Comparison of ENCODE assay signal across 17 cellular contexts in the genomic region with DNA sequence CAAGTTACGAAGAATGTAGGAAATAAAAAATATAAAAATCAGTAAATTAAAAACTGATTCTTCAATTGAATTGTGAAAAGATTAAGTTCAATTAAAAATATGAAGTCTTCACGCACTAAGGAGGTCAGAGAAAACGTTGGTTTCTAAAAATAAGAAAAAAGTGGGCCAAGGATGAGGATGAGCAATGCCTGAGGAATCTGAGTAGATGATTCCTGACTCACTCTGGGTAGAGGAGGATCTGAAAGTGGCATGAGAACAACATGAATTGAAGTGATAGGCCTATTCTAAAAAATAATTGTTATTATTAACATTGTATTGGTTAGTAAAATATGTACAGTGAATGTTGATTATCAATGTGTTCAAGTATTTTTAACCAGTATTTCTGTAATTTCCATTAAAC.
DNase-seq lines count a peak whose midpoint lies in the region; ATAC-seq and TF ChIP-seq lines count a peak whose summit lies in the region.
"Had no signal": no experiment of that assay in that cellular context is flagged by ENCODE, and none has a peak within 500 bp of the region (broad histone marks: within the 10 kb centered on the region; RNA-seq: fewer than 3 reads in every experiment).

No MANE protein-coding gene starts in this region.

- H3K4me1 Mint-ChIP-seq in stimulated activated naive CD8-positive, alpha-beta T cell treated with anti-CD3 and anti-CD28 coated beads, Interleukin-15, amount 100 ng/mL, for 72 hours, result no peaks in the 10 kb centered on the region
- H3K4me1 Mint-ChIP-seq: brain, memory B cell had no signal

- no peak overlapping the region for H3K4me3 Mint-ChIP-seq in stimulated activated naive CD8-positive, alpha-beta T cell treated with anti-CD3 and anti-CD28 coated beads, Interleukin-15, amount 100 ng/mL, for 72 hours
- H3K4me3 Mint-ChIP-seq: brain, memory B cell had no signal

- H3K27me3 ChIP-seq in kidney epithelial cell (ENCODE audit: control insufficient read depth, insufficient read depth, low read length), result no peaks in the 10 kb centered on the region
- H3K27me3 ChIP-seq in heart left ventricle, result no peaks in the 10 kb centered on the region

- TF ChIP-seq POLR2A in heart left ventricle (IDR thresholded peaks at IDR 0.05), result no peak

- intact Hi-C loops in heart left ventricle (cut with DNase I), result no loop called here

- no peaks in the 10 kb centered on the region for H3K27me3 Mint-ChIP-seq in stimulated activated naive CD8-positive, alpha-beta T cell treated with anti-CD3 and anti-CD28 coated beads, Interleukin-15, amount 100 ng/mL, for 72 hours
- H3K27me3 Mint-ChIP-seq: brain, memory B cell had no signal

- H3K9me3 Mint-ChIP-seq in stimulated activated naive CD8-positive, alpha-beta T cell treated with anti-CD3 and anti-CD28 coated beads, Interleukin-15, amount 100 ng/mL, for 72 hours, result peaks cover 0 to 8% of the 10 kb centered on the region in 2 donors
- H3K9me3 Mint-ChIP-seq: activated T-helper 2 cell treated with anti-CD3 and anti-CD28 coated beads, Interferon-gamma antibody, Interleukin-2, Interleukin-4, amounts not matched to agents 10 μg/mL and 5 μg/mL and 100 μg/mL, durations not matched to agents 14 hours and 24 hours and 36 hours had no signal

- H3K36me3 ChIP-seq in kidney epithelial cell (ENCODE audit: control insufficient read depth, insufficient read depth, low read length), result no peaks in the 10 kb centered on the region
- no peaks in the 10 kb centered on the region for H3K36me3 ChIP-seq in heart left ventricle

- no peak for ATAC-seq in heart left ventricle
- no peak for ATAC-seq in stimulated activated naive CD8-positive, alpha-beta T cell treated with anti-CD3 and anti-CD28 coated beads, Interleukin-15, amount 100 ng/mL, for 72 hours

- DNase-seq in AG10803 (ENCODE audit: low read depth) (peak; percentile 49), LHCN-M2 (ENCODE audit: low read depth) (peak; percentile 77), cardiac fibroblast (ENCODE audit: low read depth in 2 of 2) (peak; percentile 45 to 69), kidney epithelial cell (ENCODE audit: low read depth) (peak; percentile 9), heart left ventricle (no peak), NCI-H1417 (lab: John Stamatoyannopoulos, UW) (no peak)
- no peak for DNase-seq in stimulated activated naive CD8-positive, alpha-beta T cell treated with anti-CD3 and anti-CD28 coated beads, Interleukin-15, amount 100 ng/mL, for 72 hours
- DNase-seq in stimulated activated naive CD4-positive, alpha-beta T cell treated with Interleukin-2 at 50 U/mL for 16 hours (lab: John Stamatoyannopoulos, UW), result no peak
- DNase-seq: MV-4-11; NCI-H2171 treated with DMSO at 0.1 percent for 48 hours; NK-92 treated with Interleukin-12 subunit alpha and Interleukin-12 subunit beta, amount 100 ng/mL, for 24 hours; nucleus accumbens; small intestine; substantia nigra had no signal

- TF ChIP-seq CTCF in AG10803 (conservative IDR thresholded peaks at IDR 0.05; ENCODE audit: low read length) (no peak), cardiac fibroblast (IDR thresholded peaks at IDR 0.05; ENCODE audit: low read depth, low read length) (no peak), kidney epithelial cell (IDR thresholded peaks at IDR 0.05; ENCODE audit: insufficient read depth, low read length, poor library complexity, severe bottlenecking) (no peak), heart left ventricle (IDR thresholded peaks at IDR 0.05) (no peak)

- whole genome bisulfite sequencing in heart left ventricle, 4 donors, result 56 to 68% (median 62%) methylated on average over 3 of the region's 3 CpGs

- H3K4me3 ChIP-seq in AG10803 (ENCODE audit: low read length) (no peak overlapping the region), cardiac fibroblast (replicated peaks in 1 of 2; ENCODE audit: low read depth in 2 of 2, low read length in 2 of 2) (no peak overlapping the region), kidney epithelial cell (ENCODE audit: low read depth, low read length) (no peak overlapping the region), heart left ventricle (no peak overlapping the region)

- no peaks in the 10 kb centered on the region for H3K4me1 ChIP-seq in heart left ventricle

- H3K27ac Mint-ChIP-seq in stimulated activated naive CD8-positive, alpha-beta T cell treated with anti-CD3 and anti-CD28 coated beads, Interleukin-15, amount 100 ng/mL, for 72 hours, result no peak overlapping the region
- H3K27ac Mint-ChIP-seq: activated T-helper 2 cell treated with anti-CD3 and anti-CD28 coated beads, Interferon-gamma antibody, Interleukin-2, Interleukin-4, amounts not matched to agents 10 μg/mL and 5 μg/mL and 100 μg/mL, durations not matched to agents 14 hours and 24 hours and 36 hours; memory B cell had no signal

- no peak overlapping the region for H3K27ac ChIP-seq in heart left ventricle

- H3K9me3 ChIP-seq in heart left ventricle, result no peaks in the 10 kb centered on the region

Comparison
In these comparisons a context has a peak if more than half of its experiments do, and no peak if none do; other contexts are left out.
1. DNase-seq: peak in AG10803 (single experiment), LHCN-M2 (single experiment), cardiac fibroblast (2 of 2) and kidney epithelial cell (single experiment); none in heart left ventricle (0 of 5), stimulated activated naive CD8-positive, alpha-beta T cell treated with anti-CD3 and anti-CD28 coated beads, Interleukin-15, amount 100 ng/mL, for 72 hours (0 of 2), stimulated activated naive CD4-positive, alpha-beta T cell treated with Interleukin-2 at 50 U/mL for 16 hours (single experiment) and NCI-H1417 (0 of 3).